11 cellular contexts compared by ENCODE assay signal in the genomic region with DNA sequence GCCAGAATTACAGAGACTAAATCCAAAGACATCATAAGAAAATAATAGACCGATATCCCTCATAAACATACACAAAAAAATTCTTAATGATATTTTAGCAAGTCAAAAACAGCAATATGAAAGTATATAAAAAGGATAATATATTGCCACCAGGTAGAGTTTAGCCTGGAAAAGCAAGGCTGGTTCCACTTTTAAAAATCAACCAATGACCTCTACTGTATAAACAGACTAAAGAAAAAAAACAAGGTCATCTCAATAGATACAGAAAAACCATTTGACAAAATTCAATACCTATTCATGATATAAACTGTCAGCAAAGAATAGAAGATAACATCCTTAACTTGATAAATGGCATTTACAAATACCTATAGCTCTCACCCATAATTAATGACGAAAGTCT.
"Had no signal": no experiment of that assay in that cellular context is flagged by ENCODE, and none has a peak within 500 bp of the region (broad histone marks: within the 10 kb centered on the region; RNA-seq: fewer than 3 reads in every experiment).

No MANE protein-coding gene starts in this region.

- H3K9me3 ChIP-seq: heart left ventricle, left lung, tibial artery, vagina had no signal

- H3K4me3 ChIP-seq: coronary artery, heart left ventricle, left lung, tibial artery, vagina had no signal

- H3K27ac ChIP-seq: coronary artery, heart left ventricle, left lung, tibial artery, vagina, VCaP had no signal

- DNase-seq: caudate nucleus; effector CD4-positive, alpha-beta T cell; foreskin melanocyte; heart left ventricle; islet precursor cell; left lung; stimulated activated CD4-positive, alpha-beta T cell treated with anti-CD3 and anti-CD28 coated beads, Interleukin-4, amount 100 ng/mL, for 24 hours; tibial artery had no signal

- ATAC-seq: heart left ventricle, left lung had no signal

- H3K27me3 ChIP-seq: heart left ventricle, left lung, tibial artery, vagina had no signal
